ENCODE assay signal across 1 cellular context in the genomic region with DNA sequence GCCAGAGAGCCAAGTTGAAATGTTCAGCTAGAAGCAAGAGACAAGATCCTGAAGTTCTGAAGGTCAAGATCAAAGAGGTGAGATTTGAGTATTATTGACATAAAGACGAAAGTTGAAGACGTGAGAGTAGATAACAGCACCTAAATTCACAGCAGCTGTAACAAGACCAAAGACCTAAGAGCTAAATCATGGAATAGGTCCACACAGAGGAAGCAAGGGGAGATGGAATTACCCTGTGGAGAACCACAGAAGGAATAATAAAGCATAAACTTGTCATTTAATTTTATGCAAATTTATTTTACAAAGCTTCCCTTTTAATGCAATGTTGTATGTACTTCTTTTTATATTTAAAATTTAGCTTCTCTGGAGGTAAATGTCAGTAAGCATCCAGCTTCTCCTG.
TF ChIP-seq lines count a peak whose summit lies in the region.

No MANE protein-coding gene starts in this region.

TF ChIP-seq in A549, 52 proteins besides CTCF, POLR2A, EP300 and RAD21:
- no peak for TF ChIP-seq HOXA7 (CRISPR knock-in tag; IDR thresholded peaks at IDR 0.05)
- TF ChIP-seq CHD4 (IDR thresholded peaks at IDR 0.05; ENCODE audit: borderline replicate concordance): no peak
- TF ChIP-seq, protein P1, sequence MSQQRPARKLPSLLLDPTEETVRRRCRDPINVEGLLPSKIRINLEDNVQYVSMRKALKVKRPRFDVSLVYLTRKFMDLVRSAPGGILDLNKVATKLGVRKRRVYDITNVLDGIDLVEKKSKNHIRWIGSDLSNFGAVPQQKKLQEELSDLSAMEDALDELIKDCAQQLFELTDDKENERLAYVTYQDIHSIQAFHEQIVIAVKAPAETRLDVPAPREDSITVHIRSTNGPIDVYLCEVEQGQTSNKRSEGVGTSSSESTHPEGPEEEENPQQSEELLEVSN (IDR thresholded peaks at IDR 0.05; ENCODE audit: borderline replicate concordance, low read depth): no peak
- no peak for TF ChIP-seq SMC3 (IDR thresholded peaks at IDR 0.05)
- TF ChIP-seq TP53 (CRISPR knock-in tag; IDR thresholded peaks at IDR 0.05): no peak
- no peak for TF ChIP-seq ZC3H11A (IDR thresholded peaks at IDR 0.05)
- TF ChIP-seq GATA3 (IDR thresholded peaks at IDR 0.05; ENCODE audit: borderline replicate concordance): no peak
- no peak for TF ChIP-seq FOSB (CRISPR knock-in tag; IDR thresholded peaks at IDR 0.05)
- no peak for TF ChIP-seq ZSCAN20 (CRISPR knock-in tag; IDR thresholded peaks at IDR 0.05)
